In genomic region chr16:10182186-10182683, GRCh38 we compare ENCODE assay signal across 9 cellular contexts. TPM values are rescaled to one million over a fixed set of nuclear protein-coding genes. Genes with fewer than 3 reads are reported as not detected.
DNase-seq lines count a peak whose midpoint lies in the region; ATAC-seq and TF ChIP-seq lines count a peak whose summit lies in the region.
"Had no signal": no experiment of that assay in that cellular context is flagged by ENCODE, and none has a peak within 500 bp of the region (broad histone marks: within the 10 kb centered on the region; RNA-seq: fewer than 3 reads in every experiment).

TSS of gene GRIN2A (minus strand) at chr16:10182428. CDS start at chr16:10180411, 2,017 bp downstream.

- POLR2A ChIA-PET in GM10248 (lab: Yijun Ruan, JAX) = no interaction called here

- TF ChIP-seq CTCF in GM10248 (IDR thresholded peaks at IDR 0.05; ENCODE audit: control extremely low read depth, extremely low read depth, low read depth, missing control alignments) = no peak

- peaks cover 82% of the 10 kb centered on the region for H3K27me3 ChIP-seq in iPS-15b (ENCODE audit: control insufficient read depth, insufficient read depth, low read length)
- H3K27me3 ChIP-seq in skeletal muscle tissue (ENCODE audit: control insufficient read depth in 3 of 3, insufficient read depth in 3 of 3, low read length in 3 of 3) = peaks cover 49 to 61% (median 55%) of the 10 kb centered on the region in 3 donors

- no peak within 1 kb of the TSS for H3K27ac Mint-ChIP-seq in T-helper 17 cell

- peak within 1 kb of the TSS; percentile 63 for H3K4me3 Mint-ChIP-seq in T-helper 17 cell

- H3K9me3 ChIP-seq in T-helper 17 cell (ENCODE audit: control insufficient read depth, low read length, poor library complexity, severe bottlenecking) = no peaks in the 10 kb centered on the region
- no peaks in the 10 kb centered on the region for H3K9me3 ChIP-seq in iPS-15b (ENCODE audit: control insufficient read depth, insufficient read depth, low read length)
- no peaks in the 10 kb centered on the region for H3K9me3 ChIP-seq in skeletal muscle tissue (ENCODE audit: control insufficient read depth in 3 of 3, low read length in 3 of 3)

- peaks cover 4% of the 10 kb centered on the region for H3K36me3 Mint-ChIP-seq in T-helper 17 cell (ENCODE audit: low read depth)

- no peaks in the 10 kb centered on the region for H3K36me3 ChIP-seq in iPS-15b (ENCODE audit: control insufficient read depth, insufficient read depth, low read length)
- H3K36me3 ChIP-seq in skeletal muscle tissue (ENCODE audit: control insufficient read depth in 3 of 3, insufficient read depth in 3 of 3, low read length in 3 of 3) = no peaks in the 10 kb centered on the region

- H3K27me3 Mint-ChIP-seq in T-helper 17 cell = peaks cover 66% of the 10 kb centered on the region

- H3K4me3 ChIP-seq in iPS-15b (ENCODE audit: low read depth, low read length) (peak within 1 kb of the TSS; percentile 85), skeletal muscle tissue (ENCODE audit: low read length in 3 of 3) (peak within 1 kb of the TSS in 2 of 3 donors; percentile 49 to 54)

- CTCF ChIA-PET in GM10248 (lab: Yijun Ruan, JAX) = interaction anchor here (0.6 to 3.6 kb wide), 13 partner anchors 10 to 1615 kb away, joined by 3 to 21 read pairs (median 3); no protein-coding TSS in a partner anchor

- ATAC-seq in T-helper 17 cell (no peak), HG02610 (IDR thresholded peaks at IDR 0.05; ENCODE audit: unreplicated experiment) (no peak)

- peak within 1 kb of the TSS; percentile 54 for H3K9ac ChIP-seq in iPS-15b (ENCODE audit: low read depth, low read length)
- H3K9ac ChIP-seq in skeletal muscle tissue (ENCODE audit: low read depth in 1 of 3, low read length in 3 of 3) = no peak within 1 kb of the TSS

- H3K4me1 ChIP-seq in iPS-15b (ENCODE audit: control insufficient read depth, insufficient read depth, low read length) (no peaks in the 10 kb centered on the region), skeletal muscle tissue (ENCODE audit: control insufficient read depth in 3 of 3, insufficient read depth in 3 of 3, low read length in 3 of 3) (peaks cover 6 to 12% (median 7%) of the 10 kb centered on the region in 3 donors)

- peaks cover 14% of the 10 kb centered on the region for H3K4me1 Mint-ChIP-seq in T-helper 17 cell

- peak; percentile 28 for DNase-seq in GM10248 (ENCODE audit: extremely low spot score)
- no peak for DNase-seq in T-helper 17 cell
- DNase-seq in effector CD4-positive, alpha-beta T cell = no peak
- DNase-seq in DMS53 (lab: John Stamatoyannopoulos, UW) = no peak
- DNase-seq in DMS53 treated with DMSO at 0.1 percent for 48 hours (lab: John Stamatoyannopoulos, UW; ENCODE audit: unreplicated experiment) = no peak

- H3K27ac ChIP-seq in skeletal muscle tissue (ENCODE audit: low read depth, low read length) = no peak within 1 kb of the TSS

RNA-seq across cellular contexts. Expression of gene GRIN2A, which starts in this region (rescaled TPM):
- total RNA-seq in T-helper 17 cell (not detected), skeletal muscle tissue (0.52 TPM)
- total RNA-seq: dermis microvascular lymphatic vessel endothelial cell had no signal
